30 cellular contexts compared by ENCODE assay signal in genomic region chr20:63322923-63323253, GRCh38. TPM values are rescaled to one million over a fixed set of nuclear protein-coding genes. Genes with fewer than 3 reads are reported as not detected.
"Had no signal": no experiment of that assay in that cellular context is flagged by ENCODE, and none has a peak within 500 bp of the region (broad histone marks: within the 10 kb centered on the region; RNA-seq: fewer than 3 reads in every experiment).

No MANE protein-coding gene starts in this region.

- H3K36me3 ChIP-seq: brain microvascular endothelial cell, esophagus squamous epithelium, gastrocnemius medialis, lower lobe of right lung, neutrophil, ovary, stomach, uterus had no signal

- H3K4me1 Mint-ChIP-seq: activated CD4-positive, alpha-beta T cell treated with anti-CD3 and anti-CD28 coated beads, Interleukin-2, amount 10 ng/mL, durations not matched to agents 24 days and 14 days; central memory CD8-positive, alpha-beta T cell; stimulated activated effector memory CD8-positive, alpha-beta T cell treated with anti-CD3 and anti-CD28 coated beads, Interleukin-12 subunit alpha, Interleukin-12 subunit beta, amount 100 ng/mL, for 72 hours had no signal

- H3K36me3 Mint-ChIP-seq: stimulated activated effector memory CD8-positive, alpha-beta T cell treated with anti-CD3 and anti-CD28 coated beads, Interleukin-12 subunit alpha, Interleukin-12 subunit beta, amount 100 ng/mL, for 72 hours had no signal

- H3K27ac ChIP-seq: brain microvascular endothelial cell, esophagus squamous epithelium, gastrocnemius medialis, lower lobe of right lung, neutrophil, ovary, psoas muscle, SK-N-MC, stomach, testis, uterus had no signal

- H3K27me3 ChIP-seq: brain microvascular endothelial cell, ovary, testis, uterus had no signal

- H3K4me3 Mint-ChIP-seq: activated CD4-positive, alpha-beta memory T cell treated with anti-CD3 and anti-CD28 coated beads, Interleukin-2, amount 10 ng/mL, durations not matched to agents 7 days and 5 days; activated CD4-positive, alpha-beta T cell treated with anti-CD3 and anti-CD28 coated beads, Interleukin-2, amount 10 ng/mL, durations not matched to agents 24 days and 14 days; activated naive CD8-positive, alpha-beta T cell treated with anti-CD3 and anti-CD28 coated beads, Interleukin-2, amount 50 U/mL, for 24 hours; central memory CD8-positive, alpha-beta T cell; effector memory CD8-positive, alpha-beta T cell; stimulated activated effector memory CD8-positive, alpha-beta T cell treated with anti-CD3 and anti-CD28 coated beads, Interleukin-12 subunit alpha, Interleukin-12 subunit beta, amount 100 ng/mL, for 72 hours had no signal

- DNase-seq: activated CD4-positive, alpha-beta memory T cell treated with anti-CD3 and anti-CD28 coated beads, Interleukin-2, amount 10 ng/mL, durations not matched to agents 7 days and 5 days; activated CD4-positive, alpha-beta T cell treated with anti-CD3 and anti-CD28 coated beads, Interleukin-2, amount 10 ng/mL, durations not matched to agents 24 days and 14 days; activated naive CD4-positive, alpha-beta T cell; activated naive CD8-positive, alpha-beta T cell treated with anti-CD3 and anti-CD28 coated beads, Interleukin-2, amount 50 U/mL, for 24 hours; activated T-cell treated with anti-CD3 and anti-CD28 coated beads, Interleukin-2, amount 50 U/mL, for 1 hour; brain microvascular endothelial cell; effector memory CD8-positive, alpha-beta T cell; esophagus squamous epithelium; gastrocnemius medialis; islet precursor cell; left colon; mesendoderm; stimulated activated CD4-positive, alpha-beta T cell treated with anti-CD3 and anti-CD28 coated beads, Interleukin-12 subunit alpha, Interleukin-12 subunit beta, amount 100 ng/mL, for 4 hours; stomach; SW 1271; testis; trophoblast cell; uterus had no signal

- ATAC-seq: activated CD4-positive, CD25-positive, alpha-beta regulatory T cell treated with anti-CD3 and anti-CD28 coated beads, Interleukin-2, amount 50 U/mL, for 24 hours; activated naive CD8-positive, alpha-beta T cell treated with anti-CD3 and anti-CD28 coated beads, Interleukin-2, amount 50 U/mL, for 24 hours; effector memory CD8-positive, alpha-beta T cell; gastrocnemius medialis; left colon; lower lobe of right lung; mucosa of descending colon; psoas muscle; stimulated activated effector memory CD8-positive, alpha-beta T cell treated with anti-CD3 and anti-CD28 coated beads, Interleukin-12 subunit alpha, Interleukin-12 subunit beta, amount 100 ng/mL, for 72 hours had no signal

- H3K9me3 Mint-ChIP-seq: activated CD4-positive, alpha-beta T cell treated with anti-CD3 and anti-CD28 coated beads, Interleukin-2, amount 10 ng/mL, durations not matched to agents 24 days and 14 days; activated naive CD8-positive, alpha-beta T cell treated with anti-CD3 and anti-CD28 coated beads, Interleukin-2, amount 50 U/mL, for 24 hours; central memory CD8-positive, alpha-beta T cell; effector memory CD8-positive, alpha-beta T cell; stimulated activated effector memory CD8-positive, alpha-beta T cell treated with anti-CD3 and anti-CD28 coated beads, Interleukin-12 subunit alpha, Interleukin-12 subunit beta, amount 100 ng/mL, for 72 hours had no signal

- H3K9me3 ChIP-seq: esophagus squamous epithelium, gastrocnemius medialis, lower lobe of right lung, mucosa of descending colon, ovary, psoas muscle, testis, uterus had no signal

- H3K27ac Mint-ChIP-seq: activated CD4-positive, alpha-beta memory T cell treated with anti-CD3 and anti-CD28 coated beads, Interleukin-2, amount 10 ng/mL, durations not matched to agents 7 days and 5 days; activated CD4-positive, alpha-beta T cell treated with anti-CD3 and anti-CD28 coated beads, Interleukin-2, amount 10 ng/mL, durations not matched to agents 24 days and 14 days; activated naive CD8-positive, alpha-beta T cell treated with anti-CD3 and anti-CD28 coated beads, Interleukin-2, amount 50 U/mL, for 24 hours; effector memory CD8-positive, alpha-beta T cell; stimulated activated effector memory CD8-positive, alpha-beta T cell treated with anti-CD3 and anti-CD28 coated beads, Interleukin-12 subunit alpha, Interleukin-12 subunit beta, amount 100 ng/mL, for 72 hours had no signal

- H3K4me3 ChIP-seq: esophagus squamous epithelium, gastrocnemius medialis, lower lobe of right lung, mucosa of descending colon, ovary, psoas muscle, SK-N-MC, stomach, uterus had no signal

- H3K4me1 ChIP-seq: gastrocnemius medialis, lower lobe of right lung, psoas muscle, stomach, testis, uterus had no signal

RNA-seq across cellular contexts. Expression of gene COL20A1, which starts 29.9 kb away (rescaled TPM):
- total RNA-seq: activated CD4-positive, alpha-beta memory T cell treated with anti-CD3 and anti-CD28 coated beads, Interleukin-2, amount 10 ng/mL, durations not matched to agents 7 days and 5 days; activated CD4-positive, alpha-beta T cell treated with anti-CD3 and anti-CD28 coated beads, Interleukin-2, amount 10 ng/mL, durations not matched to agents 24 days and 14 days; dermis microvascular lymphatic vessel endothelial cell; esophagus squamous epithelium; left colon; lower lobe of right lung; mucosa of descending colon; psoas muscle; right cardiac atrium; T-helper 2 cell treated with Interferon-gamma antibody and Interleukin-4, amounts not matched to agents 100 ng/mL and 5 ng/mL, for 36 hours had no signal
- polyA plus RNA-seq: right cardiac atrium had no signal

RNA-seq across cellular contexts. Expression of gene CHRNA4, which starts 38.3 kb away (rescaled TPM):
- total RNA-seq: activated CD4-positive, alpha-beta memory T cell treated with anti-CD3 and anti-CD28 coated beads, Interleukin-2, amount 10 ng/mL, durations not matched to agents 7 days and 5 days; activated CD4-positive, alpha-beta T cell treated with anti-CD3 and anti-CD28 coated beads, Interleukin-2, amount 10 ng/mL, durations not matched to agents 24 days and 14 days; esophagus squamous epithelium; gastrocnemius medialis; left colon; lower lobe of right lung; mucosa of descending colon; T-helper 2 cell treated with Interferon-gamma antibody and Interleukin-4, amounts not matched to agents 100 ng/mL and 5 ng/mL, for 36 hours had no signal
